12 cellular contexts compared by ENCODE assay signal in the genomic region with DNA sequence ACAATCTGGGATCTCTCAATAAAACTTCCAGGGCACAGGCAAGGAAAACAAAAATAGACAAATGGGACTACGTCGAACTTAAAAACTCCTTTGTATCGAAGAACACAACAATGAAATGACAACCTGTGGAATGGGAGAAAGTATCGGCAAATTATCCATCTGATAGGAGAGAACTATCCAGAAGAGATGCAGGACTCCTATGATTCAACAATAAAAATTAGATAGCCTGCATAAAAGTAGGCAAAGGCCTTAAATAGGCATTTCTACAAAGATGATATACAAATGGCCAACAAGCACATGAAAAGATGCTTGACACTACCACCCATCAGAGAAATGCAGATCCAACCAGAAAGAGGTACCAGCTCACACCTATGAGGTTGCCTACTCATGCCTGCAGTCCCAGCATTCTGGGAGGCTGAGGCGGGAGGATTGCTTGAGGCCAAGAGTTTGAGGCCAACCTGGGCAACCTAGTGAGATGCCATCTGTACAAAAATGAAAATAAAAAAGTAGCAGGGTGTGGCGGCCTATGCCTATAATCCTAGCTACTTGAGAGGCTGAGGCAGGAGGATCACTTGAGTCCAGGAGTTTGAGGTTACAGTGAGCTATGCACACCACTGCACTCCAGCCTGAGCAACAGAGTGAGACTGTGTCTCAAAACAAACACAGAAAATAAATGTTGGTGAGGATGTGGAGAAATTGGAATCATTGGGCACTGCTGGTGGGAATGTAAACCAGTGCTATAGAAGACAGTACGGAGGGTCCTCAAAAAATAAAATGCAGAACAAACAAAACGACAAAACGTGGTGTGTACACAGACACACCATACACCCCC. TPM values are rescaled to one million over a fixed set of nuclear protein-coding genes. Genes with fewer than 3 reads are reported as not detected.
A peak's percentile ranks its signal among the peaks of the same experiment; 100 is the strongest.
DNase-seq lines count a peak whose midpoint lies in the region; ATAC-seq, FAIRE-seq and TF ChIP-seq lines count a peak whose summit lies in the region.
"Had no signal": no experiment of that assay in that cellular context is flagged by ENCODE, and none has a peak within 500 bp of the region (broad histone marks: within the 10 kb centered on the region; RNA-seq: fewer than 3 reads in every experiment).

No MANE protein-coding gene starts in this region.

- no peak for FAIRE-seq in RCC 7860 (lab: Jason Lieb, UNC)

- H3K27me3 ChIP-seq in spleen (replicated peaks in 1 of 7) = peaks cover 0 to 39% (median 0%) of the 10 kb centered on the region in 7 donors
- H3K27me3 ChIP-seq: thyroid gland had no signal

- peak; percentile 49 for ATAC-seq in activated CD4-positive, alpha-beta T cell treated with anti-CD3 and anti-CD28 coated beads for 36 hours

- peak; percentile 30 for DNase-seq in activated CD4-positive, alpha-beta T cell treated with anti-CD3 and anti-CD28 coated beads for 36 hours
- DNase-seq in activated CD4-positive, alpha-beta T cell treated with anti-CD3 and anti-CD28 coated beads, Interleukin-2, amount 50 U/mL, for 48 hours = no peak
- DNase-seq in SW480 (ENCODE audit: low spot score) (peak; percentile 27), fibroblast of villous mesenchyme (ENCODE audit: low read depth) (peak; percentile 57), spleen (peak; percentile 18), RCC 7860 (ENCODE audit: low spot score) (no peak), activated gamma-delta T cell (lab: John Stamatoyannopoulos, UW) (no peak)
- no peak for DNase-seq in central memory CD4-positive, alpha-beta T cell
- DNase-seq: anterior cingulate cortex, GDM1, NCI-H2107 had no signal

- peaks cover 7% of the 10 kb centered on the region for H3K27me3 Mint-ChIP-seq in activated CD4-positive, alpha-beta T cell treated with anti-CD3 and anti-CD28 coated beads for 36 hours

- H3K36me3 ChIP-seq in spleen = no peaks in the 10 kb centered on the region
- H3K36me3 ChIP-seq: thyroid gland had no signal

- intact Hi-C loops in activated CD4-positive, alpha-beta T cell treated with anti-CD3 and anti-CD28 coated beads for 36 hours (cut with DNase I, micrococcal nuclease) = no loop called here
- intact Hi-C loops in spleen (cut with DNase I; ENCODE audit: low total_unique reads) = no loop called here

- H3K9me3 ChIP-seq in spleen = no peaks in the 10 kb centered on the region
- H3K9me3 ChIP-seq: thyroid gland had no signal

- 85 to 93% (median 88%) methylated on average over 9 of the region's 9 CpGs for WGBS in spleen, 5 donors

- POLR2A ChIA-PET in activated CD4-positive, alpha-beta T cell treated with anti-CD3 and anti-CD28 coated beads for 36 hours (lab: Charles Lee) = no interaction called here

- TF ChIP-seq POLR2A in spleen (IDR thresholded peaks at IDR 0.05) = no peak

- no peaks in the 10 kb centered on the region for H3K9me3 Mint-ChIP-seq in activated CD4-positive, alpha-beta T cell treated with anti-CD3 and anti-CD28 coated beads for 36 hours (ENCODE audit: low read depth)

- no peaks in the 10 kb centered on the region for H3K4me1 Mint-ChIP-seq in activated CD4-positive, alpha-beta T cell treated with anti-CD3 and anti-CD28 coated beads for 36 hours

- no peaks in the 10 kb centered on the region for H3K36me3 Mint-ChIP-seq in activated CD4-positive, alpha-beta T cell treated with anti-CD3 and anti-CD28 coated beads for 36 hours (ENCODE audit: low read depth)

- H3K27ac Mint-ChIP-seq in activated CD4-positive, alpha-beta T cell treated with anti-CD3 and anti-CD28 coated beads for 36 hours = no peak overlapping the region

- H3K4me3 ChIP-seq in fibroblast of villous mesenchyme (ENCODE audit: low read depth, low read length) = no peak overlapping the region
- H3K4me3 ChIP-seq in spleen = no peak overlapping the region
- H3K4me3 ChIP-seq: thyroid gland had no signal

- H3K4me1 ChIP-seq in spleen = peaks cover 0 to 5% (median 0%) of the 10 kb centered on the region in 6 donors

- H3K27ac ChIP-seq in spleen = peak overlapping the region in 1 of 8 donors; percentile 6

- no peak overlapping the region for H3K4me3 Mint-ChIP-seq in activated CD4-positive, alpha-beta T cell treated with anti-CD3 and anti-CD28 coated beads for 36 hours

- TF ChIP-seq CTCF in fibroblast of villous mesenchyme (IDR thresholded peaks at IDR 0.05; ENCODE audit: insufficient read depth, low read depth, low read length) (no peak), spleen (IDR thresholded peaks at IDR 0.05 in 8 of 11, conservative IDR thresholded peaks at IDR 0.05 in 3 of 11) (no peak)

- CTCF ChIA-PET in activated CD4-positive, alpha-beta T cell treated with anti-CD3 and anti-CD28 coated beads for 36 hours (lab: Charles Lee) = no interaction called here

RNA-seq across cellular contexts. Expression of gene TWIST2, which starts 21.6 kb away (rescaled TPM):
- not detected for total RNA-seq in activated CD4-positive, alpha-beta T cell treated with anti-CD3 and anti-CD28 coated beads for 36 hours
- 47.4 and 58.7 TPM in 2 replicates for total RNA-seq in fibroblast of villous mesenchyme
- total RNA-seq in spleen = 1 to 10 TPM; 2.1 to 9.0 (median 2.6) TPM
- polyA plus RNA-seq in spleen = 1 to 10 TPM; 1.7 to 2.4 (median 2.1) TPM

Comparison
In these comparisons a context has a peak if more than half of its experiments do, and no peak if none do; other contexts are left out.
1. DNase-seq: peak in activated CD4-positive, alpha-beta T cell treated with anti-CD3 and anti-CD28 coated beads for 36 hours (single experiment), SW480 (single experiment), fibroblast of villous mesenchyme (single experiment) and spleen (single experiment); none in activated CD4-positive, alpha-beta T cell treated with anti-CD3 and anti-CD28 coated beads, Interleukin-2, amount 50 U/mL, for 48 hours (0 of 2), RCC 7860 (single experiment), central memory CD4-positive, alpha-beta T cell (single experiment) and activated gamma-delta T cell (single experiment).